In genomic region chr1:223143760-223144248, GRCh38 we compare ENCODE assay signal across 9 cellular contexts. TPM values are rescaled to one million over a fixed set of nuclear protein-coding genes. Genes with fewer than 3 reads are reported as not detected.
DNase-seq lines count a peak whose midpoint lies in the region; ATAC-seq, FAIRE-seq and TF ChIP-seq lines count a peak whose summit lies in the region.
"Had no signal": no experiment of that assay in that cellular context is flagged by ENCODE, and none has a peak within 500 bp of the region (broad histone marks: within the 10 kb centered on the region; RNA-seq: fewer than 3 reads in every experiment).

No MANE protein-coding gene starts in this region.

- H3K27me3 ChIP-seq in pancreas, result no peaks in the 10 kb centered on the region

- WGBS in pancreas, 2 donors, result 23 to 26% methylated on average over 9 of the region's 9 CpGs

- H3K4me1 ChIP-seq in pancreas, result peaks cover 0 to 9% (median 7%) of the 10 kb centered on the region in 3 donors

- H3K4me3 ChIP-seq in pancreas, result peak overlapping the region in 3 of 4 donors; percentile 30 to 60 (median 46)

- DNase-seq in T-helper 2 cell (peak in 4 of 5 experiments; percentile 13 to 65 (median 32)), pancreas (peak in 2 of 6 donors; percentile 58 to 66), epidermal melanocyte (ENCODE audit: insufficient read length, low spot score) (no peak), frontal cortex (ENCODE audit: low spot score in 2 of 2) (no peak), GDM1 (lab: John Stamatoyannopoulos, UW) (no peak)
- DNase-seq in effector CD8-positive, alpha-beta T cell (lab: John Stamatoyannopoulos, UW), result peak; percentile 8

- H3K9me3 ChIP-seq in pancreas, result no peaks in the 10 kb centered on the region

- FAIRE-seq in pancreas (lab: Jason Lieb, UNC), result no peak
- FAIRE-seq in frontal cortex (lab: Jason Lieb, UNC), result no peak

- ATAC-seq in GM18907 (IDR thresholded peaks at IDR 0.05; ENCODE audit: unreplicated experiment), result peak; percentile 24
- peak; percentile 39 for ATAC-seq in HG03469 (IDR thresholded peaks at IDR 0.05; ENCODE audit: unreplicated experiment)
- ATAC-seq in pancreas, result peak; percentile 23 to 48 (median 32)

- no peaks in the 10 kb centered on the region for H3K36me3 ChIP-seq in pancreas

- peak overlapping the region in 2 of 4 donors; percentile 74 to 82 for H3K27ac ChIP-seq in pancreas
- H3K27ac ChIP-seq: HL-60 had no signal

- no peak for TF ChIP-seq CTCF in pancreas (IDR thresholded peaks at IDR 0.05)

- intact Hi-C loops in pancreas (cut with DNase I), result no loop called here

RNA-seq across cellular contexts. Expression of gene TLR5, which starts 0.8 kb away (rescaled TPM):
- total RNA-seq in pancreas, result 10 to 100 TPM in 1 of 6 donors, 1 to 10 TPM in 5; 2.4 to 15.2 (median 4.8) TPM
- polyA plus RNA-seq in pancreas, result 1 to 10 TPM; 2.9 to 4.8 TPM
- total RNA-seq in frontal cortex, result 1.2 TPM

Comparison
In these comparisons a context has a peak if more than half of its experiments do, and no peak if none do; other contexts are left out.
1. DNase-seq: peak in T-helper 2 cell (4 of 5) and effector CD8-positive, alpha-beta T cell (single experiment); none in epidermal melanocyte (single experiment), frontal cortex (0 of 2) and GDM1 (single experiment).
2. Peak in every context shown above with its lines, with median percentiles within 50 percentile points of each other: ATAC-seq.